Comparison of ENCODE assay signal across 7 cellular contexts in genomic region chr16:19567560-19567959, GRCh38.
"Had no signal": no experiment of that assay in that cellular context is flagged by ENCODE, and none has a peak within 500 bp of the region (broad histone marks: within the 10 kb centered on the region; RNA-seq: fewer than 3 reads in every experiment).

No MANE protein-coding gene starts in this region.

- H3K9me3 Mint-ChIP-seq: HFFc6 had no signal

- H3K27ac Mint-ChIP-seq: HFFc6, IgD-negative memory B cell had no signal

- H3K4me1 Mint-ChIP-seq: IgD-negative memory B cell had no signal

- ATAC-seq: HCT116, HepG2 had no signal

- H3K27me3 Mint-ChIP-seq: IgD-negative memory B cell had no signal

- H3K4me3 Mint-ChIP-seq: HFFc6, IgD-negative memory B cell had no signal

- DNase-seq: GM23248, GOT3, H7, HFFc6 had no signal
